8 cellular contexts compared by ENCODE assay signal in genomic region chr15:67174864-67175573, GRCh38.
DNase-seq lines count a peak whose midpoint lies in the region; ATAC-seq, FAIRE-seq and TF ChIP-seq lines count a peak whose summit lies in the region.

No MANE protein-coding gene starts in this region.

- no peak for TF ChIP-seq POLR2A in HepG2 (IDR thresholded peaks at IDR 0.05; ENCODE audit: insufficient read depth in 1 of 2, low read depth in 2 of 2, low read length in 2 of 2)

- POLR2A ChIA-PET in AG04450 (lab: Yijun Ruan, JAX), result interaction anchor here (0.8 to 1.0 kb wide), 2 partner anchors 14 to 28 kb away, joined by 3 read pairs; no protein-coding TSS in a partner anchor
- POLR2A ChIA-PET in HepG2 (lab: Yijun Ruan, JAX), result no interaction called here

- H4K20me1 ChIP-seq in HepG2 (ENCODE audit: insufficient read depth, low read length), result no peaks in the 10 kb centered on the region

- TF ChIP-seq EP300 in HepG2 (IDR thresholded peaks at IDR 0.05; ENCODE audit: low read depth in 2 of 2, low read length in 2 of 2), result no peak
- no peak for TF ChIP-seq EP300 in HepG2 (CRISPR knock-in tag; IDR thresholded peaks at IDR 0.05; ENCODE audit: borderline replicate concordance)

- H3K27me3 ChIP-seq in AG04450 (ENCODE audit: control insufficient read depth, insufficient read depth, low read length) (no peaks in the 10 kb centered on the region), HUES48 (ENCODE audit: control insufficient read depth, insufficient read depth, low read length) (no peaks in the 10 kb centered on the region), ascending aorta (no peaks in the 10 kb centered on the region), HepG2 (ENCODE audit: control insufficient read depth in 1 of 2, insufficient read depth in 2 of 2, low read length in 2 of 2) (no peaks in the 10 kb centered on the region), left ventricle myocardium inferior (ENCODE audit: low read depth) (no peaks in the 10 kb centered on the region)

- H3K4me1 ChIP-seq in HUES48 (ENCODE audit: control insufficient read depth, insufficient read depth, low read length), result peaks cover 19% of the 10 kb centered on the region; the same call in 1 of the 2 replicates
- H3K4me1 ChIP-seq in ascending aorta, result peaks cover 15 to 35% of the 10 kb centered on the region in 2 donors
- H3K4me1 ChIP-seq in HepG2 (ENCODE audit: insufficient read depth, low read length), result no peaks in the 10 kb centered on the region
- H3K4me1 ChIP-seq in left ventricle myocardium inferior, result peaks cover 49% of the 10 kb centered on the region

- TF ChIP-seq RAD21 in HepG2 (CRISPR knock-in tag; IDR thresholded peaks at IDR 0.05), result no peak

- intact Hi-C loops in ascending aorta (cut with DNase I) (no loop called here), HepG2 (cut with micrococcal nuclease; ENCODE audit: unreplicated experiment) (no loop called here), left ventricle myocardium inferior (cut with micrococcal nuclease) (no loop called here)

- BruUV-seq in HepG2 (replicated peaks; lab: Mats Ljungman, UMichigan), result no TSS peak

- H2AFZ ChIP-seq in HepG2 (ENCODE audit: low read length), result no peak overlapping the region

- H3K9me3 Mint-ChIP-seq in naive B cell, result no peaks in the 10 kb centered on the region

- in situ Hi-C loops in HepG2 (cut with HindIII; ENCODE audit: extremely low pct_ligation_motif_present, low pct_unique_long_range_greater_than_20kb), result no loop called here

- H3K9ac ChIP-seq in HUES48 (ENCODE audit: low read depth, low read length), result no peak overlapping the region
- no peak overlapping the region for H3K9ac ChIP-seq in HepG2 (ENCODE audit: insufficient read depth, low read depth, low read length)

- H3K4me1 Mint-ChIP-seq in naive B cell, result peaks cover 47 to 70% (median 62%) of the 10 kb centered on the region in 3 donors

- H3K4me2 ChIP-seq in HepG2 (ENCODE audit: low read depth, low read length), result no peak overlapping the region

- peak overlapping the region in 1 of 8 donors; percentile 16 for H3K4me3 Mint-ChIP-seq in naive B cell

- H3K27ac ChIP-seq in AG04450 (ENCODE audit: low read depth, low read length) (peak overlapping the region; percentile 98), HUES48 (ENCODE audit: low read depth, low read length) (peak overlapping the region; percentile 36), ascending aorta (peak overlapping the region; percentile 30 to 48), HepG2 (ENCODE audit: extremely low read length, insufficient read depth, low read length) (no peak overlapping the region), left ventricle myocardium inferior (replicated peaks) (no peak overlapping the region)

- no peaks in the 10 kb centered on the region for H3K79me2 ChIP-seq in HepG2 (ENCODE audit: insufficient read depth, low read length)

- FAIRE-seq in HepG2 (lab: Jason Lieb, UNC), result no peak

- no peak for TF ChIP-seq CTCF in AG04450 (IDR thresholded peaks at IDR 0.05; ENCODE audit: low read depth, low read length)
- TF ChIP-seq CTCF in ascending aorta (IDR thresholded peaks at IDR 0.05), result no peak
- no peak for TF ChIP-seq CTCF in HepG2 (CRISPR knock-in tag; IDR thresholded peaks at IDR 0.05)
- no peak for TF ChIP-seq CTCF in left ventricle myocardium inferior (IDR thresholded peaks at IDR 0.05; ENCODE audit: borderline replicate concordance)

- H3K4me3 ChIP-seq in AG04450 (ENCODE audit: low read depth, low read length) (no peak overlapping the region), HUES48 (ENCODE audit: low read depth, low read length) (no peak overlapping the region), ascending aorta (no peak overlapping the region), HepG2 (replicated peaks in 1 of 3; ENCODE audit: insufficient read depth in 1 of 3, low read depth in 2 of 3, low read length in 3 of 3) (no peak overlapping the region), left ventricle myocardium inferior (no peak overlapping the region)

- H3K9me3 ChIP-seq in AG04450 (ENCODE audit: control insufficient read depth, insufficient read depth, low read length), result no peaks in the 10 kb centered on the region; the same call in 1 of the 2 replicates
- no peaks in the 10 kb centered on the region for H3K9me3 ChIP-seq in HUES48 (ENCODE audit: control insufficient read depth, insufficient read depth, low read length)
- no peaks in the 10 kb centered on the region for H3K9me3 ChIP-seq in ascending aorta
- no peaks in the 10 kb centered on the region for H3K9me3 ChIP-seq in HepG2 (ENCODE audit: low read length)
- H3K9me3 ChIP-seq in left ventricle myocardium inferior (replicated peaks), result no peaks in the 10 kb centered on the region

- ATAC-seq in naive B cell (ENCODE audit: low read depth in 2 of 2) (no peak), GM19035 (IDR thresholded peaks at IDR 0.05; ENCODE audit: unreplicated experiment) (no peak), HepG2 (no peak; the same call in 2 of the 3 replicates), HG03378 (IDR thresholded peaks at IDR 0.05; ENCODE audit: unreplicated experiment) (no peak)

- H3K36me3 ChIP-seq in HUES48 (ENCODE audit: control insufficient read depth, insufficient read depth, low read length) (peaks cover 17% of the 10 kb centered on the region), ascending aorta (peaks cover 10 to 23% of the 10 kb centered on the region in 2 donors), HepG2 (replicated peaks in 1 of 2; ENCODE audit: control insufficient read depth in 1 of 2, insufficient read depth in 2 of 2, low read length in 2 of 2) (peaks cover 27 to 82% of the 10 kb centered on the region in 2 experiments), left ventricle myocardium inferior (peaks cover 39% of the 10 kb centered on the region)

- H3K27me3 Mint-ChIP-seq in naive B cell, result no peaks in the 10 kb centered on the region

- peaks cover 14 to 47% of the 10 kb centered on the region in 2 donors for H3K36me3 Mint-ChIP-seq in naive B cell

- WGBS in HepG2 (ENCODE audit: low lambda C conversion rate), result 95% methylated on average over 9 of the region's 9 CpGs

- DNase-seq in AG04450 (ENCODE audit: low read depth, low spot score) (no peak), ascending aorta (ENCODE audit: low spot score in 2 of 2) (no peak), naive B cell (no peak), HepG2 (ENCODE audit: low spot score) (no peak), left ventricle myocardium inferior (no peak)

- CTCF ChIA-PET in AG04450 (lab: Charles Lee), result interaction anchor here (0.5 to 0.6 kb wide), 2 partner anchors 337 to 1353 kb away, joined by 3 read pairs; no protein-coding TSS in a partner anchor
- CTCF ChIA-PET in HepG2 (lab: Yijun Ruan, JAX; ENCODE audit: low intra/inter-chr PET ratio, low total read pairs), result no interaction called here

- peak overlapping the region; percentile 5 to 84 (median 67) for H3K27ac Mint-ChIP-seq in naive B cell

TF ChIP-seq in HepG2, 621 proteins besides CTCF, POLR2A, EP300 and RAD21:
- TF ChIP-seq ZNF101 (CRISPR knock-in tag; IDR thresholded peaks at IDR 0.05; ENCODE audit: borderline replicate concordance, low read depth), result no peak
- no peak for TF ChIP-seq GATAD1 (CRISPR knock-in tag; IDR thresholded peaks at IDR 0.05)
- no peak for TF ChIP-seq TBX2 (CRISPR knock-in tag; IDR thresholded peaks at IDR 0.05; ENCODE audit: borderline replicate concordance)
- TF ChIP-seq ZKSCAN1 (IDR thresholded peaks at IDR 0.05; ENCODE audit: low read length), result no peak
- TF ChIP-seq ZBTB14 (CRISPR knock-in tag; IDR thresholded peaks at IDR 0.05), result no peak
- TF ChIP-seq HOMEZ (CRISPR knock-in tag; IDR thresholded peaks at IDR 0.05; ENCODE audit: low read depth), result no peak

Comparison
In these comparisons a context has a peak if more than half of its experiments do, and no peak if none do; other contexts are left out.
1. H3K27ac ChIP-seq: peak in AG04450 (single experiment), HUES48 (single experiment) and ascending aorta (2 of 2); none in HepG2 (single experiment) and left ventricle myocardium inferior (single experiment).